In the genomic region with DNA sequence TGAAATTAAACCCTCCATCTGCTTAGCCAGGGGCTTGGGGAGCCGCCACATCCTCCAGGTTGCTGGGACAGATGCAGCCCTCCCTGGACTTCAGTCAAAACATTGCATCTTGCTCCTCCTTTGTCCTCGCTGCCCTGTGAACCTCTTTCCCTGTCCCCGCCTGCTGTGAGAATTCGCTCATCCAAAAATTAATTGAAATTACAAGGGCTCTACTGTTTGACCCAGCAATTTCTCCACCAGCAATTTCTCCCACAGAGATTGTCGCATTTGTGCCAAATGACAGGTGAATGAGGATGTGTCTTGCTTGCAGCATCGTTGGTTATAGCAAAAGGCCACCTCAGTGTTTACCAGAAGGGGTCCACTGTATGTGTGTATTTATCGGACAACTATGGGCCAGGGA, we compare ENCODE assay signal across 30 cellular contexts. TPM values are rescaled to one million over a fixed set of nuclear protein-coding genes. Genes with fewer than 3 reads are reported as not detected.
"Had no signal": no experiment of that assay in that cellular context is flagged by ENCODE, and none has a peak within 500 bp of the region (broad histone marks: within the 10 kb centered on the region; RNA-seq: fewer than 3 reads in every experiment).

No MANE protein-coding gene starts in this region.

- H3K27ac ChIP-seq: coronary artery, gastrocnemius medialis, hepatocyte, spleen, thoracic aorta, uterus had no signal

- DNase-seq: activated CD4-positive, alpha-beta T cell treated with anti-CD3 and anti-CD28 coated beads for 1 hour; activated CD8-positive, alpha-beta memory T cell treated with anti-CD3 and anti-CD28 coated beads, Interleukin-2, amount 10 ng/mL, durations not matched to agents 7 days and 5 days; activated CD8-positive, alpha-beta T cell treated with anti-CD3 and anti-CD28 coated beads, Interleukin-2, amount 10 ng/mL, durations not matched to agents 7 days and 5 days; activated naive CD4-positive, alpha-beta T cell; activated T-cell treated with anti-CD3 and anti-CD28 coated beads, Interleukin-2, amount 50 U/mL, for 48 hours; cerebellar nuclear complex; dorsolateral prefrontal cortex; effector memory CD4-positive, alpha-beta T cell; erythroblast; gastrocnemius medialis; glutamatergic neuron; islet precursor cell; left cardiac atrium; left ventricle myocardium superior; mucosa of descending colon; occipital lobe; right cardiac atrium; spleen; stimulated activated naive CD4-positive, alpha-beta T cell treated with Interleukin-2 at 50 U/mL for 16 hours; T-helper 2 cell; trophoblast cell; uterus had no signal

- H3K27me3 ChIP-seq: dorsolateral prefrontal cortex, gastrocnemius medialis, uterus had no signal

- H3K4me3 ChIP-seq: coronary artery, dorsolateral prefrontal cortex, gastrocnemius medialis, hepatocyte, mucosa of descending colon, spleen, thoracic aorta, uterus had no signal

- H3K9me3 ChIP-seq: gastrocnemius medialis, mucosa of descending colon, spleen, thoracic aorta, uterus had no signal

- ATAC-seq: activated CD8-positive, alpha-beta memory T cell treated with anti-CD3 and anti-CD28 coated beads, Interleukin-2, amount 10 ng/mL, durations not matched to agents 7 days and 5 days; activated CD8-positive, alpha-beta T cell treated with anti-CD3 and anti-CD28 coated beads, Interleukin-2, amount 10 ng/mL, durations not matched to agents 7 days and 5 days; activated naive CD4-positive, alpha-beta T cell treated with anti-CD3 and anti-CD28 coated beads, Interleukin-2, amount 50 U/mL, for 72 hours; gastrocnemius medialis; left cardiac atrium; left ventricle myocardium superior; mucosa of descending colon; right cardiac atrium; WTC11 had no signal

- H3K36me3 ChIP-seq: gastrocnemius medialis, spleen, thoracic aorta, uterus had no signal

RNA-seq across cellular contexts. Expression of a gene that starts 54.2 kb away (rescaled TPM):
- total RNA-seq: activated CD8-positive, alpha-beta memory T cell treated with anti-CD3 and anti-CD28 coated beads, Interleukin-2, amount 10 ng/mL, durations not matched to agents 7 days and 5 days; lung microvascular endothelial cell; myocyte; pulmonary artery endothelial cell had no signal
